8 cellular contexts compared by ENCODE assay signal in genomic region chr12:54017845-54018607, GRCh38. TPM values are rescaled to one million over a fixed set of nuclear protein-coding genes. Genes with fewer than 3 reads are reported as not detected.
DNase-seq lines count a peak whose midpoint lies in the region; ATAC-seq, FAIRE-seq and TF ChIP-seq lines count a peak whose summit lies in the region.

No MANE protein-coding gene starts in this region.

- H3K4me1 ChIP-seq in SJCRH30: peaks cover 6% of the 10 kb centered on the region
- H3K4me1 ChIP-seq in heart right ventricle: peaks cover 5 to 42% (median 31%) of the 10 kb centered on the region in 9 donors
- H3K4me1 ChIP-seq in psoas muscle: peaks cover 47% of the 10 kb centered on the region

- intact Hi-C loops in heart right ventricle (cut with DNase I) (loop anchor here in 1 of 10 donors (10.0 kb wide), 1 partner anchor 337 kb away; no protein-coding TSS in a partner anchor), psoas muscle (cut with DNase I) (no loop called here)

- DNase-seq in EL (peak; percentile 92), LoVo (ENCODE audit: low spot score) (peak; percentile 83), SJCRH30 (peak; percentile 94), heart right ventricle (peak; percentile 40 to 75), psoas muscle (peak; percentile 88 to 96), urothelium cell line (ENCODE audit: low spot score) (peak; percentile 98)
- peak; percentile 71 for DNase-seq in activated naive CD4-positive, alpha-beta T cell treated with anti-CD3 and anti-CD28 coated beads, Interleukin-2, amount 50 U/mL, for 16 hours

- no peak for TF ChIP-seq CTCF in heart right ventricle (IDR thresholded peaks at IDR 0.05)
- TF ChIP-seq CTCF in psoas muscle (IDR thresholded peaks at IDR 0.05): no peak

- peak overlapping the region; percentile 82 for H3K27ac ChIP-seq in SJCRH30
- peak overlapping the region in 3 of 10 donors; percentile 6 to 50 (median 16) for H3K27ac ChIP-seq in heart right ventricle
- peak overlapping the region; percentile 99 for H3K27ac ChIP-seq in psoas muscle

- H3K36me3 ChIP-seq in SJCRH30: no peaks in the 10 kb centered on the region
- no peaks in the 10 kb centered on the region for H3K36me3 ChIP-seq in heart right ventricle
- no peaks in the 10 kb centered on the region for H3K36me3 ChIP-seq in psoas muscle (ENCODE audit: insufficient read depth in 1 of 2, low read depth in 1 of 2)

- WGBS in heart right ventricle, 2 donors: 14 to 17% methylated on average over 41 of the region's 41 CpGs
- WGBS in psoas muscle, 3 donors: 1 to 2% (median 1%) methylated on average over 35 to 41 of the region's 41 CpGs

- ATAC-seq in GM21825 (IDR thresholded peaks at IDR 0.05; ENCODE audit: unreplicated experiment): peak; percentile 70
- peak; percentile 80 to 89 (median 86) for ATAC-seq in heart right ventricle
- ATAC-seq in psoas muscle: peak; percentile 71 to 81 (median 72)

- H3K9me3 ChIP-seq in SJCRH30 (replicated peaks) (no peaks in the 10 kb centered on the region), heart right ventricle (no peaks in the 10 kb centered on the region), psoas muscle (no peaks in the 10 kb centered on the region)

- peak; percentile 92 for FAIRE-seq in urothelium cell line (lab: Jason Lieb, UNC)

- H3K27me3 ChIP-seq in SJCRH30 (no peaks in the 10 kb centered on the region), heart right ventricle (peaks cover 22 to 100% (median 96%) of the 10 kb centered on the region in 7 donors), psoas muscle (ENCODE audit: insufficient read depth in 3 of 3, low read length in 2 of 3) (peaks cover 0 to 9% (median 1%) of the 10 kb centered on the region in 3 donors)

- H3K4me3 ChIP-seq in SJCRH30 (peak overlapping the region; percentile 69), heart right ventricle (peak overlapping the region; percentile 16 to 53 (median 49)), psoas muscle (peak overlapping the region; percentile 77)

RNA-seq across cellular contexts. Expression of gene HOXC8, which starts 9.2 kb away (rescaled TPM):
- 0.05 TPM in 1 of 2 replicates, not detected in the other for total RNA-seq in SJCRH30 (2014; rRNA removed; shearing (Covaris generic))
- total RNA-seq in heart right ventricle: not detected
- polyA plus RNA-seq in heart right ventricle: not detected
- total RNA-seq in psoas muscle: 10 to 100 TPM in 1 of 4 donors, 1 to 10 TPM in 3; 6.7 to 10.2 (median 9.0) TPM
- 1 to 10 TPM; 1.6 to 8.8 (median 3.3) TPM for polyA plus RNA-seq in psoas muscle

RNA-seq across cellular contexts. Expression of gene HOXC6, which starts 10.2 kb away (rescaled TPM):
- total RNA-seq in SJCRH30 (2014; rRNA removed; shearing (Covaris generic)): 1.3 and 2.2 TPM in 2 replicates
- under 1 TPM in 4 of 10 donors, not detected in 6; 0.13 to 0.36 (median 0.18) TPM for total RNA-seq in heart right ventricle
- polyA plus RNA-seq in heart right ventricle: under 1 TPM; 0.03 to 0.29 TPM
- 10 to 100 TPM in 2 of 4 donors, 1 to 10 TPM in 2; 5.2 to 23.6 (median 12.5) TPM for total RNA-seq in psoas muscle
- 1 to 10 TPM; 2.2 to 9.5 (median 4.7) TPM for polyA plus RNA-seq in psoas muscle

RNA-seq across cellular contexts. Expression of gene HOXC5, which starts 14.8 kb away (rescaled TPM):
- total RNA-seq in SJCRH30 (2014; rRNA removed; shearing (Covaris generic)): not detected in 2 replicates
- not detected for total RNA-seq in heart right ventricle
- under 1 TPM in 1 of 2 donors, not detected in 1; 0.01 TPM for polyA plus RNA-seq in heart right ventricle
- total RNA-seq in psoas muscle: 1 to 10 TPM in 2 of 4 donors, under 1 TPM in 2; 0.25 to 3.3 (median 1.1) TPM
- under 1 TPM; 0.03 to 0.58 (median 0.04) TPM for polyA plus RNA-seq in psoas muscle

RNA-seq across cellular contexts. Expression of gene HOXC9, which starts 18.1 kb away (rescaled TPM):
- 5.6 and 7.1 TPM in 2 replicates for total RNA-seq in SJCRH30 (2014; rRNA removed; shearing (Covaris generic))
- total RNA-seq in heart right ventricle (not detected), psoas muscle (10 to 100 TPM in 2 of 4 donors, 1 to 10 TPM in 2; 6.4 to 14.6 (median 9.2) TPM)
- polyA plus RNA-seq in heart right ventricle (not detected), psoas muscle (10 to 100 TPM in 2 of 3 donors, 1 to 10 TPM in 1; 8.8 to 31.1 (median 16.4) TPM)

RNA-seq across cellular contexts. Expression of gene HOXC10, which starts 33.1 kb away (rescaled TPM):
- total RNA-seq in SJCRH30 (2014; rRNA removed; shearing (Covaris generic)): 0.51 and 0.71 TPM in 2 replicates
- total RNA-seq in heart right ventricle (not detected), psoas muscle (10 to 100 TPM in 2 of 4 donors, 1 to 10 TPM in 2; 3.0 to 79.4 (median 34.3) TPM)
- polyA plus RNA-seq in heart right ventricle (not detected), psoas muscle (100 to 1,000 TPM in 1 of 3 donors, 10 to 100 TPM in 2; 43.4 to 129 (median 74.1) TPM)
